8 cellular contexts compared by ENCODE assay signal in the genomic region with DNA sequence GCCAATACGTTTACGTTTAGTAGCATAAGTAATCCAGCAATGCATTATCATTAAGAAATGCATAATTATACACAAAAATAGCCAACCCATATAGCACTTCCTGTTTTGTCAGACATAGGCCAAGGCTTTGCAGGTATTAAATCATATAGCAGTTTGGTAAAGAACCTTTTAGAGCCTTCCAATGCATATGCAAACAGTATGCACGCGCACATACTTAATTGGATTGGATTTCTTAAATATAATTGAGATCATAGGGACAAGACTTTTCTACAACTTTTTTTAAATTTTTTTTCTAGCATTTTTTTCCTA. TPM values are rescaled to one million over a fixed set of nuclear protein-coding genes. Genes with fewer than 3 reads are reported as not detected.
DNase-seq lines count a peak whose midpoint lies in the region; ATAC-seq and TF ChIP-seq lines count a peak whose summit lies in the region.

No MANE protein-coding gene starts in this region.

- CTCF ChIA-PET in T-cell (lab: Charles Lee): no interaction called here

- peaks cover 0 to 12% (median 4%) of the 10 kb centered on the region in 6 donors for H3K36me3 ChIP-seq in spleen

- DNase-seq in DMS 273 (lab: John Stamatoyannopoulos, UW; ENCODE audit: unreplicated experiment): peak; percentile 7
- DNase-seq in DMS 273 treated with DMSO at 0.1 percent for 48 hours (lab: John Stamatoyannopoulos, UW): no peak
- no peak for DNase-seq in T-cell
- DNase-seq in foreskin keratinocyte: no peak
- DNase-seq in spleen: no peak
- no peak for DNase-seq in ecto neural progenitor cell (ENCODE audit: low spot score)
- no peak for DNase-seq in SW480 (ENCODE audit: low spot score)
- no peak for DNase-seq in NCI-H2171 treated with DMSO at 0.1 percent for 48 hours (lab: John Stamatoyannopoulos, UW)

- H3K27me3 ChIP-seq in foreskin keratinocyte (no peaks in the 10 kb centered on the region), spleen (replicated peaks in 1 of 7) (no peaks in the 10 kb centered on the region)

- no peak for TF ChIP-seq CTCF in foreskin keratinocyte (conservative IDR thresholded peaks at IDR 0.05)
- TF ChIP-seq CTCF in spleen (IDR thresholded peaks at IDR 0.05 in 8 of 11, conservative IDR thresholded peaks at IDR 0.05 in 3 of 11): no peak

- peaks cover 19% of the 10 kb centered on the region for H3K36me3 Mint-ChIP-seq in T-cell

- H3K27ac Mint-ChIP-seq in T-cell: peak overlapping the region; percentile 98 to 100

- no peaks in the 10 kb centered on the region for H3K4me1 ChIP-seq in foreskin keratinocyte
- peaks cover 17 to 49% (median 35%) of the 10 kb centered on the region in 6 donors for H3K4me1 ChIP-seq in spleen

- peak overlapping the region; percentile 94 to 99 (median 99) for H3K4me3 Mint-ChIP-seq in T-cell

- H3K27me3 Mint-ChIP-seq in T-cell: no peaks in the 10 kb centered on the region

- ATAC-seq in T-cell (replicated peaks in 1 of 4) (no peak), foreskin keratinocyte (no peak)

- intact Hi-C loops in spleen (cut with DNase I; ENCODE audit: low total_unique reads): no loop called here

- H3K27ac ChIP-seq in foreskin keratinocyte (peak overlapping the region; percentile 66), spleen (peak overlapping the region; percentile 78 to 97 (median 92))

- peaks cover 0 to 3% (median 0%) of the 10 kb centered on the region in 8 donors for H3K9me3 ChIP-seq in spleen

- H3K9me3 Mint-ChIP-seq in T-cell: no peaks in the 10 kb centered on the region

- WGBS in spleen, 5 donors: 46 to 51% (median 48%) methylated on average over 4 of the region's 4 CpGs

- no peak for TF ChIP-seq POLR2A in spleen (IDR thresholded peaks at IDR 0.05)

- POLR2A ChIA-PET in T-cell (lab: Charles Lee): no interaction called here

- peak overlapping the region; percentile 72 to 88 (median 83) for H3K4me3 ChIP-seq in spleen

- H3K4me1 Mint-ChIP-seq in T-cell: peaks cover 35 to 41% (median 38%) of the 10 kb centered on the region in 3 donors

RNA-seq across cellular contexts. Expression of a gene that starts 0.7 kb away (rescaled TPM):
- total RNA-seq in T-cell: 10 to 100 TPM; 40.5 to 51.1 (median 46.1) TPM
- 76.0 and 82.5 TPM in 2 replicates for total RNA-seq in foreskin keratinocyte
- polyA plus RNA-seq in foreskin keratinocyte: 30.2 and 36.6 TPM in 2 replicates
- 10 to 100 TPM; 46.9 to 75.1 (median 62.0) TPM for total RNA-seq in spleen
- 10 to 100 TPM; 15.9 to 21.0 (median 16.6) TPM for polyA plus RNA-seq in spleen
